In the genomic region with DNA sequence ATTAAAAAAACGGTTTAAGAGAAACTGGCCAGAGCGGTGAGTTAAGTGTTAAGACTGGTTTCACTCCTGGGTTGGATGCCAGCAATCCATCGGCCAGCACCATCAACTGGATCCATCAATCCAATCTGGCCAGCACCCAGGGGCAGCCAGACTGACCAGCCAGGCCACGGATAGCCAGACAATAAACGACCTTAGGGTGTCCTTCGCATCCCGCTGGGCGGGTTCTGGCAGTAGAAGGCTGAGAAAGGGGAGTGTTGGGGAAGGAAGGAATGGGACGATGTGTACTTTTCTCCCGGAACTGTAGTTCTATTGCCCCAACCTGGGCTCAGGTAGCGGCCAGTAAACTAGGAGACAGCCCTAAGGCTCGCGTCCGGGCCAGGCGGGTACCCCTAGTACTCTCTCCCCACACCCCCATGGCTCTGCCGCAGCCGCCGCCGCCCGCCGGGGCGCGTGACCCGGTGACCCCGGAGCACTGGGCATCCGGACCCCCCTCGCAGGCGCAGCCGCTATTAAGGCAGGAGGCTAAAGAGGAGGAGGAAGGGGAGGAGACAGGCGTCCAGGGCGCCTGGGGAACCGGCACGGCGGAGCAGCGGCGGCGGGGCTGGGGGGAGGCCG, we compare ENCODE assay signal across 8 cellular contexts. TPM values are rescaled to one million over a fixed set of nuclear protein-coding genes. Genes with fewer than 3 reads are reported as not detected.
DNase-seq lines count a peak whose midpoint lies in the region; ATAC-seq and TF ChIP-seq lines count a peak whose summit lies in the region.

Gene CASD1, plus strand, starts transcription at position 546 of the 615 bp plus-strand sequence. CDS start 276 bp downstream, outside the sequence.

- H3K4me3 Mint-ChIP-seq in naive thymus-derived CD8-positive, alpha-beta T cell = peak within 1 kb of the TSS in 9 of 10 donors; percentile 83 to 95 (median 87)

- peak; percentile 50 to 60 for DNase-seq in AML-193 (lab: John Stamatoyannopoulos, UW)
- DNase-seq in NOMO-1 treated with dmso at 0.1 percent for 144 hours (lab: John Stamatoyannopoulos, UW; ENCODE audit: unreplicated experiment) = peak; percentile 86
- peak; percentile 49 for DNase-seq in activated T-cell treated with anti-CD3 and anti-CD28 coated beads for 48 hours (ENCODE audit: low read depth)
- peak; percentile 15 for DNase-seq in esophagus squamous epithelium (lab: John Stamatoyannopoulos, UW)
- peak; percentile 43 to 83 (median 59) for DNase-seq in naive thymus-derived CD8-positive, alpha-beta T cell
- peak; percentile 30 to 79 (median 52) for DNase-seq in stimulated activated naive CD4-positive, alpha-beta T cell (lab: John Stamatoyannopoulos, UW)

- peak within 1 kb of the TSS in 9 of 10 donors; percentile 56 to 96 (median 93) for H3K27ac Mint-ChIP-seq in naive thymus-derived CD8-positive, alpha-beta T cell

- H3K27me3 Mint-ChIP-seq in naive thymus-derived CD8-positive, alpha-beta T cell = no peaks in the 10 kb centered on the region

- H3K27me3 ChIP-seq in esophagus squamous epithelium = no peaks in the 10 kb centered on the region

- POLR2A ChIA-PET in naive thymus-derived CD8-positive, alpha-beta T cell (lab: Charles Lee) = interaction anchor here (0.7 to 2.3 kb wide), 2 partner anchors 148 to 1277 kb away, joined by 3 to 6 read pairs; partner anchors contain the start of gene VPS50

- TF ChIP-seq POLR2A in esophagus squamous epithelium (IDR thresholded peaks at IDR 0.05) = no peak

- 9 to 10% methylated on average over 13 to 15 of the region's 38 CpGs for WGBS in esophagus squamous epithelium, 2 donors

- H3K4me1 Mint-ChIP-seq in naive thymus-derived CD8-positive, alpha-beta T cell = peaks cover 14 to 45% (median 39%) of the 10 kb centered on the region in 4 donors

- H3K4me1 ChIP-seq in esophagus squamous epithelium = peaks cover 0 to 50% (median 12%) of the 10 kb centered on the region in 3 donors

- ATAC-seq in GM18907 (IDR thresholded peaks at IDR 0.05; ENCODE audit: unreplicated experiment) (peak; percentile 66), HG03139 (IDR thresholded peaks at IDR 0.05; ENCODE audit: unreplicated experiment) (peak; percentile 51)
- peak; percentile 68 to 74 for ATAC-seq in naive thymus-derived CD8-positive, alpha-beta T cell

- no peaks in the 10 kb centered on the region for H3K9me3 ChIP-seq in esophagus squamous epithelium

- no peak for TF ChIP-seq CTCF in esophagus squamous epithelium (IDR thresholded peaks at IDR 0.05)

- peaks cover 0 to 2% (median 0%) of the 10 kb centered on the region in 9 donors for H3K9me3 Mint-ChIP-seq in naive thymus-derived CD8-positive, alpha-beta T cell

- peak within 1 kb of the TSS; percentile 89 to 94 (median 92) for H3K27ac ChIP-seq in esophagus squamous epithelium

- H3K36me3 ChIP-seq in esophagus squamous epithelium = no peaks in the 10 kb centered on the region

- no peaks in the 10 kb centered on the region for H3K36me3 Mint-ChIP-seq in naive thymus-derived CD8-positive, alpha-beta T cell

- H3K4me3 ChIP-seq in esophagus squamous epithelium = peak within 1 kb of the TSS; percentile 66 to 96 (median 84)

- intact Hi-C loops in esophagus squamous epithelium (cut with DNase I) = no loop called here

RNA-seq across cellular contexts. Expression of gene CASD1, which starts in this region (rescaled TPM):
- total RNA-seq in esophagus squamous epithelium = 10 to 100 TPM in 2 of 4 donors, 1 to 10 TPM in 2; 2.3 to 28.3 (median 10.8) TPM
- 10 to 100 TPM; 33.8 to 36.0 TPM for total RNA-seq in naive thymus-derived CD8-positive, alpha-beta T cell
- 10 to 100 TPM in 2 of 3 donors, 1 to 10 TPM in 1; 10.0 to 11.3 (median 10.0) TPM for polyA plus RNA-seq in naive thymus-derived CD8-positive, alpha-beta T cell

Comparison
In these comparisons a context has a peak if more than half of its experiments do, and no peak if none do; other contexts are left out.
1. Peak in every context shown above with its lines: DNase-seq, ATAC-seq, H3K4me3 ChIP-seq and H3K27ac ChIP-seq.
2. DNase-seq: peak in every context shown above with its lines; median percentile 86 in NOMO-1 treated with dmso at 0.1 percent for 144 hours; 59 in naive thymus-derived CD8-positive, alpha-beta T cell; 55 in AML-193; 52 in stimulated activated naive CD4-positive, alpha-beta T cell; 49 in activated T-cell treated with anti-CD3 and anti-CD28 coated beads for 48 hours; 15 in esophagus squamous epithelium.